14 cellular contexts compared by ENCODE assay signal in genomic region chr1:118979754-118980270, GRCh38. TPM values are rescaled to one million over a fixed set of nuclear protein-coding genes. Genes with fewer than 3 reads are reported as not detected.
DNase-seq lines count a peak whose midpoint lies in the region; ATAC-seq and TF ChIP-seq lines count a peak whose summit lies in the region.
"Had no signal": no experiment of that assay in that cellular context is flagged by ENCODE, and none has a peak within 500 bp of the region (broad histone marks: within the 10 kb centered on the region; RNA-seq: fewer than 3 reads in every experiment).

No MANE protein-coding gene starts in this region.

- H3K27me3 ChIP-seq in SJSA1 (replicated peaks) (no peaks in the 10 kb centered on the region), osteoblast (ENCODE audit: insufficient read depth, low read length) (no peaks in the 10 kb centered on the region)

- H3K27ac ChIP-seq in SJSA1, result peak overlapping the region; percentile 89
- H3K27ac ChIP-seq in osteoblast (ENCODE audit: low read depth, low read length), result peak overlapping the region; percentile 85
- H3K27ac ChIP-seq: spleen had no signal

- H3K9me3 ChIP-seq in SJSA1 (replicated peaks) (no peaks in the 10 kb centered on the region), osteoblast (ENCODE audit: low read depth, low read length) (no peaks in the 10 kb centered on the region)

- H4K20me1 ChIP-seq in osteoblast (ENCODE audit: insufficient read depth, low read length), result peaks cover 14% of the 10 kb centered on the region

- H3K4me1 ChIP-seq in SJSA1 (replicated peaks) (peaks cover 60% of the 10 kb centered on the region), osteoblast (ENCODE audit: insufficient read depth, low read length) (peaks cover 23% of the 10 kb centered on the region)

- peak overlapping the region; percentile 97 for H3K4me2 ChIP-seq in osteoblast (ENCODE audit: insufficient read depth, low read length)

- TF ChIP-seq CTCF in epithelial cell of proximal tubule (conservative IDR thresholded peaks at IDR 0.05; ENCODE audit: low read depth, low read length), result no peak
- no peak for TF ChIP-seq CTCF in osteoblast (IDR thresholded peaks at IDR 0.05; ENCODE audit: extremely low read depth, low read depth, low read length)

- H3K4me3 ChIP-seq in SJSA1 (peak overlapping the region; percentile 40), epithelial cell of proximal tubule (ENCODE audit: low read depth, low read length) (peak overlapping the region; percentile 33), osteoblast (ENCODE audit: insufficient read depth, low read length) (peak overlapping the region; percentile 63)

- peaks cover 72% of the 10 kb centered on the region for H3K36me3 ChIP-seq in SJSA1
- H3K36me3 ChIP-seq in osteoblast (ENCODE audit: insufficient read depth, low read length), result no peaks in the 10 kb centered on the region
- H3K36me3 ChIP-seq: spleen had no signal

- peaks cover 100% of the 10 kb centered on the region for H3K79me2 ChIP-seq in osteoblast (ENCODE audit: insufficient read depth, low read length)

- H2AFZ ChIP-seq in osteoblast (ENCODE audit: low read length), result peak overlapping the region; percentile 24

- ATAC-seq in HG02973 (IDR thresholded peaks at IDR 0.05; ENCODE audit: unreplicated experiment), result no peak
- ATAC-seq: naive thymus-derived CD8-positive, alpha-beta T cell; PC-3 had no signal

- DNase-seq in Daoy (ENCODE audit: low read depth), result peak; percentile 71
- DNase-seq in SJSA1 (ENCODE audit: low read depth in 1 of 2, low spot score in 2 of 2), result peak in 1 of 2 experiments; percentile 74
- DNase-seq in epithelial cell of proximal tubule (ENCODE audit: low read depth), result no peak
- DNase-seq in osteoblast (ENCODE audit: insufficient read length, low spot score, missing footprints), result no peak
- no peak for DNase-seq in activated CD4-positive, CD25-positive, alpha-beta regulatory T cell treated with anti-CD3 and anti-CD28 coated beads, Interleukin-2, amount 50 U/mL, for 72 hours
- DNase-seq in germinal center (ENCODE audit: low spot score), result no peak
- DNase-seq in NCI-H1436 treated with DMSO at 0.1 percent for 48 hours (lab: John Stamatoyannopoulos, UW), result no peak
- DNase-seq: immature natural killer cell; MM.1S; naive thymus-derived CD8-positive, alpha-beta T cell; NCI-H226; PC-3; spleen had no signal

RNA-seq across cellular contexts. Expression of gene TBX15, which starts 8.3 kb away (rescaled TPM):
- total RNA-seq in Daoy (2014; rRNA removed; shearing (Covaris generic)), result 5.1 and 7.4 TPM in 2 replicates
- 16.0 and 31.0 TPM in 2 replicates for total RNA-seq in SJSA1 (2014; rRNA removed; shearing (Covaris generic))
- total RNA-seq in epithelial cell of proximal tubule, result 0.07 TPM in 1 of 2 replicates, not detected in the other
- total RNA-seq in osteoblast, result 38.0 and 44.5 TPM in 2 replicates
- total RNA-seq: naive thymus-derived CD8-positive, alpha-beta T cell had no signal
